ENCODE assay signal across 1 cellular context in genomic region chr1:161199506-161200119, GRCh38.
TF ChIP-seq lines count a peak whose summit lies in the region.

No MANE protein-coding gene starts in this region.

TF ChIP-seq in IMR-90, 13 proteins besides CTCF, POLR2A, EP300 and RAD21 (continued from another document):
- TF ChIP-seq ELK1 (IDR thresholded peaks at IDR 0.05; ENCODE audit: borderline replicate concordance, low read depth, low read length) (no peak), SMC3 (IDR thresholded peaks at IDR 0.05; ENCODE audit: low read depth, low read length) (no peak), CHD1 (IDR thresholded peaks at IDR 0.05; ENCODE audit: low read depth, low read length) (no peak), BHLHE40 (IDR thresholded peaks at IDR 0.05; ENCODE audit: low read depth, low read length) (no peak), RFX5 (IDR thresholded peaks at IDR 0.05; ENCODE audit: low read depth, low read length) (no peak)
